Comparison of ENCODE assay signal across 14 cellular contexts in the genomic region with DNA sequence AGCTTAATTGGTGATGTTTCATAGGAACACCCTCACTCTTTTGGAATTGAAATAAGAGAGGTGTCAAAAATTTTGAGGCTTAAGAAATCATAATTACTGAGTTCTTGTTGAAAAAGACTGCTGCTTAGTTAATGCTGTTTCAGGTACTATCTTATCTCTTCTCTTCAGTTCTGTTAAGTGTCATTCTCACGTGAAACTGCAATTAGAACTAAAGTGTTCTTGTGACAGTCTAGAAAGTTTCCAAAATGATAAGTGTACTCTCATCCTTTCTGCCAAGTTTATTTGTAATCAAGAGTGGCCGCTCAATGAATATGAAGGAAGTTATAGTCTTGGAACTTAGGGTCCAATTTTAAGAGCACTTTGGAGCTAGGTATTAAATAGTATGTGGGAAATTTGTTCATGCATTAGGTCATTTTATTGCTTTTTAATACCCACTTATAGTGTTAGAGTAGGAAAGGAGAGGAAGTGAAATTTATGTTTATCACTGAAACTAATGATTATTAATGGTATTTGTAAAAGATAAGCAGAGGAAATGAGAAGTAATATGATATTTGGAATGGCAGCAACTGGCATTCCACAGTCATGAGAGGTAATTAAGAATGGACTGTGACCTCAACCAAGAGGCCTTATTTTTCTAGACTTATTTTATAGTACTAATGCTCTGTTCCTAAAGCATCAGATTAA. TPM values are rescaled to one million over a fixed set of nuclear protein-coding genes. Genes with fewer than 3 reads are reported as not detected.
A peak's percentile ranks its signal among the peaks of the same experiment; 100 is the strongest.
DNase-seq lines count a peak whose midpoint lies in the region; ATAC-seq and TF ChIP-seq lines count a peak whose summit lies in the region.
"Had no signal": no experiment of that assay in that cellular context is flagged by ENCODE, and none has a peak within 500 bp of the region (broad histone marks: within the 10 kb centered on the region; RNA-seq: fewer than 3 reads in every experiment).

No MANE protein-coding gene starts in this region.

- no TSS peak for BruUV-seq in A673 (replicated peaks; lab: Mats Ljungman, UMichigan)

- peaks cover 12% of the 10 kb centered on the region for H3K9me3 ChIP-seq in A673 (ENCODE audit: low read depth, low read length, poor library complexity, severe bottlenecking)
- H3K9me3 ChIP-seq in SJCRH30 (replicated peaks) = peaks cover 8% of the 10 kb centered on the region; the same call in 1 of the 2 replicates

- H3K4me3 Mint-ChIP-seq in T-cell = no peak overlapping the region
- H3K4me3 Mint-ChIP-seq: activated T-helper 1 cell treated with anti-CD3 and anti-CD28 coated beads, Interleukin-12 subunit alpha, Interleukin-12 subunit beta, Interleukin-2, Interleukin-4 antibody, amounts not matched to agents 30 ng/mL and 10 ng/mL and 1 ng/mL, durations not matched to agents 14 hours and 24 hours and 36 hours; IgD-negative memory B cell had no signal

- ATAC-seq in GM21529 (IDR thresholded peaks at IDR 0.05; ENCODE audit: unreplicated experiment) (peak; percentile 55), HG03097 (IDR thresholded peaks at IDR 0.05; ENCODE audit: low FRiP score, unreplicated experiment) (no peak), T-cell (replicated peaks in 1 of 4) (no peak)

- intact Hi-C loops in A673 (cut with micrococcal nuclease; ENCODE audit: unreplicated experiment) = no loop called here

- POLR2A ChIA-PET in A673 (lab: Charles Lee; ENCODE audit: low non-redundant PET) = no interaction called here
- POLR2A ChIA-PET in T-cell (lab: Charles Lee) = interaction anchor here in 1 of 2 donors (0.8 kb wide), 1 partner anchor 11 kb away, joined by 5 read pairs; no protein-coding TSS in a partner anchor

- TF ChIP-seq CTCF in A673 (conservative IDR thresholded peaks at IDR 0.05; ENCODE audit: low read depth, low read length) = no peak

- H3K9me3 Mint-ChIP-seq in T-cell = peaks cover 3 to 17% (median 10%) of the 10 kb centered on the region in 3 donors

- H3K27me3 Mint-ChIP-seq in T-cell = no peaks in the 10 kb centered on the region
- H3K27me3 Mint-ChIP-seq: IgD-negative memory B cell had no signal

- peak; percentile 62 for DNase-seq in A673 (ENCODE audit: low spot score)
- DNase-seq in SJCRH30 = peak; percentile 24 to 74
- DNase-seq in glomerular visceral epithelial cell (ENCODE audit: extremely low spot score) = peak; percentile 13
- no peak for DNase-seq in NCI-H2227 (lab: John Stamatoyannopoulos, UW; ENCODE audit: unreplicated experiment)
- DNase-seq in amniotic stem cell (lab: John Stamatoyannopoulos, UW) = no peak
- DNase-seq in T-cell = no peak
- DNase-seq: cerebellar nuclear complex; NCI-H2227 treated with DMSO at 0.1 percent for 48 hours; SHP77; stimulated activated CD8-positive, alpha-beta memory T cell treated with anti-CD3 and anti-CD28 coated beads, Interleukin-4, amount 100 ng/mL, for 48 hours had no signal

- H3K27ac Mint-ChIP-seq in T-cell = no peak overlapping the region
- H3K27ac Mint-ChIP-seq: activated T-helper 1 cell treated with anti-CD3 and anti-CD28 coated beads, Interleukin-12 subunit alpha, Interleukin-12 subunit beta, Interleukin-2, Interleukin-4 antibody, amounts not matched to agents 30 ng/mL and 10 ng/mL and 1 ng/mL, durations not matched to agents 14 hours and 24 hours and 36 hours; IgD-negative memory B cell had no signal

- H3K27ac ChIP-seq in A673 (ENCODE audit: low read depth, low read length, poor library complexity, severe bottlenecking) (no peak overlapping the region), SJCRH30 (peak overlapping the region; percentile 73)

- H3K36me3 ChIP-seq in A673 (ENCODE audit: insufficient read depth, low read length, poor library complexity, severe bottlenecking) (no peaks in the 10 kb centered on the region), SJCRH30 (no peaks in the 10 kb centered on the region)

- CTCF ChIA-PET in A673 (lab: Charles Lee) (no interaction called here), T-cell (lab: Charles Lee) (interaction anchor here in 1 of 2 donors (0.7 kb wide), 1 partner anchor 50 kb away, joined by 3 read pairs; no protein-coding TSS in a partner anchor)

- peaks cover 11 to 30% (median 15%) of the 10 kb centered on the region in 3 donors for H3K4me1 Mint-ChIP-seq in T-cell

- peaks cover 23% of the 10 kb centered on the region for H3K36me3 Mint-ChIP-seq in T-cell

- H3K4me3 ChIP-seq in A673 (ENCODE audit: low read depth, low read length, poor library complexity, severe bottlenecking) (no peak overlapping the region), SJCRH30 (no peak overlapping the region)

- peaks cover 23% of the 10 kb centered on the region for H3K4me1 ChIP-seq in A673 (ENCODE audit: insufficient read depth, low read length, poor library complexity, severe bottlenecking)
- H3K4me1 ChIP-seq in SJCRH30 = peaks cover 39% of the 10 kb centered on the region

- H3K27me3 ChIP-seq in A673 (replicated peaks; ENCODE audit: insufficient read depth, low read depth, low read length, poor library complexity) (no peaks in the 10 kb centered on the region), SJCRH30 (no peaks in the 10 kb centered on the region)

RNA-seq across cellular contexts. Expression of gene XRCC4, which starts 20.4 kb away (rescaled TPM):
- total RNA-seq in A673 (2021) = 8.1 and 10.1 TPM in 2 replicates
- 20.5 and 22.9 TPM in 2 replicates for total RNA-seq in SJCRH30 (2014; rRNA removed; shearing (Covaris generic))
- total RNA-seq in T-cell = 1 to 10 TPM; 3.5 to 5.1 (median 4.2) TPM

RNA-seq across cellular contexts. Expression of gene TMEM167A, which starts 20.5 kb away (rescaled TPM):
- total RNA-seq in A673 (2021) (90.5 and 93.8 TPM in 2 replicates), T-cell (10 to 100 TPM; 36.5 to 44.8 (median 41.7) TPM)
- 113 and 118 TPM in 2 replicates for total RNA-seq in SJCRH30 (2014; rRNA removed; shearing (Covaris generic))

Comparison
In these comparisons a context has a peak if more than half of its experiments do, and no peak if none do; other contexts are left out.
1. DNase-seq: peak in A673 (single experiment), SJCRH30 (2 of 2) and glomerular visceral epithelial cell (single experiment); none in NCI-H2227 (single experiment), amniotic stem cell (single experiment) and T-cell (0 of 34).